ENCODE assay signal across 8 cellular contexts in genomic region chr9:105694848-105695581, GRCh38. TPM values are rescaled to one million over a fixed set of nuclear protein-coding genes. Genes with fewer than 3 reads are reported as not detected.
DNase-seq lines count a peak whose midpoint lies in the region; ATAC-seq and TF ChIP-seq lines count a peak whose summit lies in the region.

No MANE protein-coding gene starts in this region.

- no peaks in the 10 kb centered on the region for H3K4me1 ChIP-seq in endodermal cell (ENCODE audit: control insufficient read depth, insufficient read depth, low read length)
- H3K4me1 ChIP-seq in mesodermal cell (ENCODE audit: control insufficient read depth, insufficient read depth, low read length, poor library complexity, severe bottlenecking), result peaks cover 4% of the 10 kb centered on the region

- no peaks in the 10 kb centered on the region for H3K9me3 Mint-ChIP-seq in endodermal cell

- H3K9ac ChIP-seq in endodermal cell (ENCODE audit: extremely low read depth, low read length, poor library complexity, severe bottlenecking), result peak overlapping the region; percentile 1

- TF ChIP-seq CTCF in AG04449 (IDR thresholded peaks at IDR 0.05; ENCODE audit: insufficient read depth, low read length, missing control alignments) (no peak), endodermal cell (conservative IDR thresholded peaks at IDR 0.05) (no peak)

- peak overlapping the region; percentile 77 for H3K4me3 ChIP-seq in AG04449 (ENCODE audit: low read depth, low read length)
- H3K4me3 ChIP-seq in endodermal cell (ENCODE audit: low read length), result peak overlapping the region; percentile 84
- H3K4me3 ChIP-seq in mesodermal cell (ENCODE audit: extremely low read depth, insufficient read depth, low read length, poor library complexity, severe bottlenecking), result peak overlapping the region; percentile 62

- ATAC-seq in GM18861 (IDR thresholded peaks at IDR 0.05; ENCODE audit: unreplicated experiment) (peak; percentile 41), HG03095 (IDR thresholded peaks at IDR 0.05; ENCODE audit: unreplicated experiment) (peak; percentile 54)

- DNase-seq in AG04449 (ENCODE audit: low read depth, low spot score), result no peak
- DNase-seq in NCI-H748 (lab: John Stamatoyannopoulos, UW; ENCODE audit: unreplicated experiment), result peak; percentile 77
- peak; percentile 87 for DNase-seq in activated CD8-positive, alpha-beta memory T cell treated with anti-CD3 and anti-CD28 coated beads for 24 hours
- peak; percentile 85 for DNase-seq in endodermal cell
- DNase-seq in stimulated activated CD8-positive, alpha-beta memory T cell treated with anti-CD3 and anti-CD28 coated beads, Interleukin-2, amount 100 ng/mL, for 1 hour (ENCODE audit: low read depth in 2 of 2), result peak; percentile 13 to 14

- H3K36me3 ChIP-seq in endodermal cell (ENCODE audit: control insufficient read depth, insufficient read depth, low read length) (no peaks in the 10 kb centered on the region), mesodermal cell (ENCODE audit: control insufficient read depth, insufficient read depth, low read length) (no peaks in the 10 kb centered on the region)

- POLR2A ChIA-PET in AG04449 (lab: Yijun Ruan, JAX), result no interaction called here

- H3K9me3 ChIP-seq in endodermal cell (ENCODE audit: control insufficient read depth, low read length) (no peaks in the 10 kb centered on the region), mesodermal cell (ENCODE audit: control insufficient read depth, low read length) (no peaks in the 10 kb centered on the region)

- H3K36me3 Mint-ChIP-seq in endodermal cell (ENCODE audit: low read depth), result no peaks in the 10 kb centered on the region

- CTCF ChIA-PET in AG04449 (lab: Yijun Ruan, JAX), result no interaction called here

- H3K4me3 Mint-ChIP-seq in endodermal cell, result peak overlapping the region; percentile 71

- whole genome bisulfite sequencing in endodermal cell (ENCODE audit: insufficient coverage in 1 of 2, insufficient read length in 1 of 2), 2 experiments, result 7 to 11% methylated on average over 18 to 42 of the region's 42 CpGs
- 6% methylated on average over 37 to 40 of the region's 42 CpGs for WGBS in mesodermal cell (ENCODE audit: insufficient coverage in 2 of 2), 2 experiments

- H3K27ac ChIP-seq in endodermal cell (ENCODE audit: low read depth, low read length) (no peak overlapping the region), mesodermal cell (ENCODE audit: low read depth, low read length, severe bottlenecking) (no peak overlapping the region)

- H3K27me3 Mint-ChIP-seq in endodermal cell (ENCODE audit: insufficient read depth), result peaks cover 63% of the 10 kb centered on the region

- H3K27me3 ChIP-seq in endodermal cell (ENCODE audit: control insufficient read depth, insufficient read depth, low read length, poor library complexity, severe bottlenecking), result peaks cover 49% of the 10 kb centered on the region

- peaks cover 24% of the 10 kb centered on the region for H3K4me1 Mint-ChIP-seq in endodermal cell

- H3K27ac Mint-ChIP-seq in endodermal cell, result no peak overlapping the region

RNA-seq across cellular contexts. Expression of gene TMEM38B, which starts 0.7 kb away (rescaled TPM):
- 10 to 100 TPM; 24.7 to 48.0 TPM for total RNA-seq in endodermal cell
- 19.8 TPM for polyA plus RNA-seq in endodermal cell (2013, experiment 1 of 2)
- polyA plus RNA-seq in endodermal cell (2013, experiment 2 of 2), result 18.8 TPM
- polyA plus RNA-seq in mesodermal cell (2013, experiment 1 of 2), result 13.6 TPM
- polyA plus RNA-seq in mesodermal cell (2013, experiment 2 of 2), result 16.2 TPM

RNA-seq across cellular contexts. Expression of gene TAL2, which starts 32.8 kb away (rescaled TPM):
- total RNA-seq in endodermal cell, result 1 to 10 TPM; 4.1 to 7.0 TPM
- polyA plus RNA-seq in endodermal cell (2013, experiment 1 of 2), result 4.0 TPM
- 2.7 TPM for polyA plus RNA-seq in endodermal cell (2013, experiment 2 of 2)
- polyA plus RNA-seq in mesodermal cell (2013, experiment 1 of 2), result 2.2 TPM
- polyA plus RNA-seq in mesodermal cell (2013, experiment 2 of 2), result 1.3 TPM
